In genomic region chr20:21510995-21511394, GRCh38 we compare ENCODE assay signal across 13 cellular contexts. TPM values are rescaled to one million over a fixed set of nuclear protein-coding genes. Genes with fewer than 3 reads are reported as not detected.
DNase-seq lines count a peak whose midpoint lies in the region; ATAC-seq and TF ChIP-seq lines count a peak whose summit lies in the region.
"Had no signal": no experiment of that assay in that cellular context is flagged by ENCODE, and none has a peak within 500 bp of the region (broad histone marks: within the 10 kb centered on the region; RNA-seq: fewer than 3 reads in every experiment).

No MANE protein-coding gene starts in this region.

- intact Hi-C loops in heart right ventricle (cut with DNase I) = loop anchor here in 1 of 10 donors (10.0 kb wide), 1 partner anchor 64 kb away; no protein-coding TSS in a partner anchor
- intact Hi-C loops in cardiac septum (cut with DNase I) = no loop called here
- intact Hi-C loops in upper lobe of right lung (cut with DNase I) = no loop called here
- intact Hi-C loops in PC-9 (cut with micrococcal nuclease; ENCODE audit: unreplicated experiment) = no loop called here

- H3K4me2 ChIP-seq in PC-9 (no peak overlapping the region), MM.1S (ENCODE audit: low read depth, low read length) (no peak overlapping the region)

- peak overlapping the region; percentile 62 for H3K4me3 Mint-ChIP-seq in neural crest cell

- H3F3A ChIP-seq in PC-9 (ENCODE audit: insufficient read depth, low read depth) (no peaks in the 10 kb centered on the region), MM.1S (ENCODE audit: insufficient read depth, low read length) (no peaks in the 10 kb centered on the region)

- WGBS in heart right ventricle, 2 donors = 35 to 38% methylated on average over 16 of the region's 16 CpGs

- POLR2A ChIA-PET in PC-9 (lab: Charles Lee; ENCODE audit: unreplicated experiment) = no interaction called here

- H3K79me2 ChIP-seq in PC-9 (ENCODE audit: low read depth) (no peaks in the 10 kb centered on the region), MM.1S (ENCODE audit: low read length) (no peaks in the 10 kb centered on the region)

- peaks cover 18 to 73% (median 59%) of the 10 kb centered on the region in 9 donors for H3K4me1 ChIP-seq in heart right ventricle
- peaks cover 43% of the 10 kb centered on the region for H3K4me1 ChIP-seq in upper lobe of right lung
- H3K4me1 ChIP-seq in PC-9 (replicated peaks; ENCODE audit: insufficient read depth) = no peaks in the 10 kb centered on the region
- H3K4me1 ChIP-seq in MM.1S (ENCODE audit: low read length) = no peaks in the 10 kb centered on the region

- no peaks in the 10 kb centered on the region for H3K9me3 Mint-ChIP-seq in neural crest cell

- H3K27me3 ChIP-seq in heart right ventricle = peaks cover 46 to 100% (median 100%) of the 10 kb centered on the region in 7 donors
- peaks cover 100% of the 10 kb centered on the region for H3K27me3 ChIP-seq in upper lobe of right lung
- H3K27me3 ChIP-seq in PC-9 (ENCODE audit: insufficient read depth, low read depth) = 0 out of 2 replicates have a peak, but pooled peaks cover 3% of the 10 kb centered on the region
- peaks cover 50% of the 10 kb centered on the region for H3K27me3 ChIP-seq in MM.1S (replicated peaks; ENCODE audit: insufficient read depth, low read length)

- CTCF ChIA-PET in PC-9 (lab: Charles Lee) = no interaction called here

- no peak overlapping the region for H3K27ac Mint-ChIP-seq in neural crest cell (ENCODE audit: unreplicated experiment)

- H3K36me3 Mint-ChIP-seq in neural crest cell (ENCODE audit: low read depth) = no peaks in the 10 kb centered on the region

- peaks cover 33% of the 10 kb centered on the region for H3K4me1 Mint-ChIP-seq in neural crest cell

- no peak overlapping the region for H3K9ac ChIP-seq in MM.1S (ENCODE audit: low read length)

- H3K27ac ChIP-seq in heart right ventricle (no peak overlapping the region), coronary artery (no peak overlapping the region), upper lobe of right lung (no peak overlapping the region), PC-9 (no peak overlapping the region), MM.1S (ENCODE audit: low read length) (no peak overlapping the region)

- no peak overlapping the region for H2AFZ ChIP-seq in PC-9
- no peak overlapping the region for H2AFZ ChIP-seq in MM.1S (ENCODE audit: low read length)

- no peaks in the 10 kb centered on the region for H3K9me2 ChIP-seq in PC-9 (ENCODE audit: insufficient read depth)
- no peaks in the 10 kb centered on the region for H3K9me2 ChIP-seq in MM.1S (replicated peaks; ENCODE audit: insufficient read depth, low read length)

- H3K27me3 Mint-ChIP-seq in neural crest cell (ENCODE audit: low read depth) = peaks cover 94% of the 10 kb centered on the region

- H3K9me3 ChIP-seq in heart right ventricle = no peaks in the 10 kb centered on the region
- no peaks in the 10 kb centered on the region for H3K9me3 ChIP-seq in upper lobe of right lung
- no peaks in the 10 kb centered on the region for H3K9me3 ChIP-seq in PC-9 (ENCODE audit: insufficient read depth, low read depth)
- H3K9me3 ChIP-seq in MM.1S (replicated peaks; ENCODE audit: insufficient read depth, low read length) = no peaks in the 10 kb centered on the region

- H4K20me1 ChIP-seq in PC-9 (ENCODE audit: insufficient read depth) (no peaks in the 10 kb centered on the region), MM.1S (ENCODE audit: insufficient read depth, low read length) (no peaks in the 10 kb centered on the region)

- H3K36me3 ChIP-seq in heart right ventricle (no peaks in the 10 kb centered on the region), upper lobe of right lung (no peaks in the 10 kb centered on the region), PC-9 (ENCODE audit: low read depth) (no peaks in the 10 kb centered on the region), MM.1S (replicated peaks; ENCODE audit: insufficient read depth, low read length) (no peaks in the 10 kb centered on the region)

- ATAC-seq in heart right ventricle = no peak
- no peak for ATAC-seq in upper lobe of right lung
- ATAC-seq in HG02571 (IDR thresholded peaks at IDR 0.05; ENCODE audit: unreplicated experiment) = no peak
- ATAC-seq: HCT116 had no signal

- TF ChIP-seq CTCF in heart right ventricle (IDR thresholded peaks at IDR 0.05) (no peak), coronary artery (IDR thresholded peaks at IDR 0.05) (no peak), neural crest cell (conservative IDR thresholded peaks at IDR 0.05) (no peak), upper lobe of right lung (IDR thresholded peaks at IDR 0.05) (no peak), PC-9 (conservative IDR thresholded peaks at IDR 0.05) (no peak), MM.1S (IDR thresholded peaks at IDR 0.05; ENCODE audit: low read length) (no peak)

- no TSS peak for BruUV-seq in PC-9 (replicated peaks; lab: Mats Ljungman, UMichigan)

- peak overlapping the region; percentile 7 to 53 (median 46) for H3K4me3 ChIP-seq in heart right ventricle
- H3K4me3 ChIP-seq in coronary artery = peak overlapping the region; percentile 67
- H3K4me3 ChIP-seq in upper lobe of right lung = peak overlapping the region; percentile 42
- no peak overlapping the region for H3K4me3 ChIP-seq in PC-9
- H3K4me3 ChIP-seq in MM.1S (ENCODE audit: low read length) = no peak overlapping the region

- DNase-seq in heart right ventricle (no peak), cardiac septum (ENCODE audit: low spot score) (no peak), coronary artery (ENCODE audit: low spot score) (peak; percentile 28), neural crest cell (ENCODE audit: low read depth, low spot score) (no peak), upper lobe of right lung (no peak), PC-9 (no peak), MM.1S (no peak)
- DNase-seq: AML-193, NCI-H446 had no signal

RNA-seq across cellular contexts. Expression of gene NKX2-2, which starts 2.9 kb away (rescaled TPM):
- total RNA-seq in heart right ventricle (not detected), cardiac septum (0.11 TPM), neural crest cell (not detected in 2 replicates), upper lobe of right lung (not detected), PC-9 (2021) (not detected in 2 replicates)
- not detected for polyA plus RNA-seq in heart right ventricle
- total RNA-seq: MCF 10A, RPMI7951 had no signal

Comparison
In these comparisons a context has a peak if more than half of its experiments do, and no peak if none do; other contexts are left out.
1. H3K4me3 ChIP-seq: peak in heart right ventricle (10 of 10), coronary artery (single experiment) and upper lobe of right lung (single experiment); none in PC-9 (single experiment) and MM.1S (single experiment).